ENCODE assay signal across 8 cellular contexts in the genomic region with DNA sequence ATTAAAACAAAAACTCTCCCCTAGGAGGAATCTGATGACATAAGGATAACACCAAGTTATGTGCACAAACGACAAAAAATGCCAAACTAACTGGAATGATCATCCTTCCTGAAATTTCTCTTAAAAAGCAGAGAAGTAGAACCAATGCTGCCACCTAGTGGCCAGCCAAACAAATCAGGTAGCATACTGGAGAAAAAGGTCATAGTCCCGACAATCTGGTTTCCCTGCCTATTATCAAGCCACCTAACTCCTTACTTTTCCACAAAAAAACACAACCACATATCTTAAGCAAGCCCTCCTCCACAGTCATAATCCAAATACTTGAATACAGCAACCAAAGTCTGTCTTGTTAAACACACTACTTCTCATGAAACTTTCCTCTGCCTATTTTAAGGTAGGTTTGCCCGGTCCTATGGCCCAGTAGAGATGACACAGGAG. TPM values are rescaled to one million over a fixed set of nuclear protein-coding genes. Genes with fewer than 3 reads are reported as not detected.
DNase-seq lines count a peak whose midpoint lies in the region; ATAC-seq and TF ChIP-seq lines count a peak whose summit lies in the region.

No MANE protein-coding gene starts in this region.

- 25 to 29% methylated on average over 3 of the region's 3 CpGs for WGBS in esophagus squamous epithelium, 2 donors

- H3K4me3 ChIP-seq in HFF-Myc (replicated peaks; ENCODE audit: low read depth, low read length): no peak overlapping the region
- no peak overlapping the region for H3K4me3 ChIP-seq in NT2/D1 (ENCODE audit: insufficient read length, low read depth)
- no peak overlapping the region for H3K4me3 ChIP-seq in esophagus squamous epithelium

- H3K36me3 Mint-ChIP-seq in neural crest cell (ENCODE audit: low read depth): no peaks in the 10 kb centered on the region

- intact Hi-C loops in esophagus squamous epithelium (cut with DNase I): no loop called here

- no peaks in the 10 kb centered on the region for H3K27me3 ChIP-seq in NT2/D1 (ENCODE audit: insufficient read depth, insufficient read length)
- no peaks in the 10 kb centered on the region for H3K27me3 ChIP-seq in esophagus squamous epithelium

- no peak overlapping the region for H3K27ac ChIP-seq in C4-2B
- no peak overlapping the region for H3K27ac ChIP-seq in esophagus squamous epithelium
- no peak overlapping the region for H3K27ac ChIP-seq in substantia nigra (ENCODE audit: low read depth, low read length, poor library complexity, severe bottlenecking)

- no peaks in the 10 kb centered on the region for H3K9me3 Mint-ChIP-seq in neural crest cell

- no peaks in the 10 kb centered on the region for H3K9me3 ChIP-seq in NT2/D1 (ENCODE audit: insufficient read depth, low read length)
- no peaks in the 10 kb centered on the region for H3K9me3 ChIP-seq in esophagus squamous epithelium

- peak overlapping the region; percentile 45 for H3K4me3 Mint-ChIP-seq in neural crest cell

- peak; percentile 91 for TF ChIP-seq CTCF in C4-2B (conservative IDR thresholded peaks at IDR 0.05)
- TF ChIP-seq CTCF in HFF-Myc (IDR thresholded peaks at IDR 0.05; ENCODE audit: low read depth, low read length, missing control alignments): peak; percentile 81
- TF ChIP-seq CTCF in esophagus squamous epithelium (IDR thresholded peaks at IDR 0.05): peak; percentile 75 to 85 (median 78)
- TF ChIP-seq CTCF in neural crest cell (conservative IDR thresholded peaks at IDR 0.05): peak; percentile 95

- H3K36me3 ChIP-seq in NT2/D1 (ENCODE audit: insufficient read depth, insufficient read length, low read length) (peaks cover 43% of the 10 kb centered on the region), esophagus squamous epithelium (peaks cover 0 to 71% (median 0%) of the 10 kb centered on the region in 3 donors)

- H3K9ac ChIP-seq in NT2/D1 (ENCODE audit: insufficient read length, low read depth): no peak overlapping the region

- no peak for TF ChIP-seq POLR2A in esophagus squamous epithelium (IDR thresholded peaks at IDR 0.05)

- peaks cover 17% of the 10 kb centered on the region for H3K4me1 Mint-ChIP-seq in neural crest cell

- no peak for ATAC-seq in GM19351 (IDR thresholded peaks at IDR 0.05; ENCODE audit: unreplicated experiment)

- H3K4me1 ChIP-seq in NT2/D1 (ENCODE audit: insufficient read depth, insufficient read length): no peaks in the 10 kb centered on the region
- H3K4me1 ChIP-seq in esophagus squamous epithelium: peaks cover 4 to 11% (median 8%) of the 10 kb centered on the region in 3 donors

- no peak overlapping the region for H3K27ac Mint-ChIP-seq in neural crest cell (ENCODE audit: unreplicated experiment)

- DNase-seq in HFF-Myc (ENCODE audit: extremely low read depth, low read depth): peak; percentile 70
- DNase-seq in NT2/D1 (ENCODE audit: low read depth, low spot score): peak; percentile 66
- peak; percentile 70 for DNase-seq in activated CD8-positive, alpha-beta memory T cell treated with anti-CD3 and anti-CD28 coated beads, Interleukin-2, amount 50 U/mL, for 4 hours
- no peak for DNase-seq in esophagus squamous epithelium (lab: John Stamatoyannopoulos, UW)
- peak; percentile 64 for DNase-seq in neural crest cell (ENCODE audit: low read depth, low spot score)
- DNase-seq in substantia nigra (lab: John Stamatoyannopoulos, UW): peak in 35 of 49 donors; percentile 1 to 76 (median 30)

- H3K27me3 Mint-ChIP-seq in neural crest cell (ENCODE audit: low read depth): no peaks in the 10 kb centered on the region

RNA-seq across cellular contexts. Expression of gene OARD1, which starts 5.3 kb away (rescaled TPM):
- total RNA-seq in esophagus squamous epithelium (10 to 100 TPM in 3 of 4 donors, 1 to 10 TPM in 1; 8.6 to 30.0 (median 16.1) TPM), neural crest cell (32.8 and 32.9 TPM in 2 replicates)

RNA-seq across cellular contexts. Expression of gene NFYA, which starts 5.9 kb away (rescaled TPM):
- total RNA-seq in esophagus squamous epithelium: 10 to 100 TPM in 3 of 4 donors, 1 to 10 TPM in 1; 9.0 to 16.4 (median 14.0) TPM
- total RNA-seq in neural crest cell: 59.7 and 61.4 TPM in 2 replicates

RNA-seq across cellular contexts. Expression of gene APOBEC2, which starts 13.9 kb away (rescaled TPM):
- total RNA-seq in esophagus squamous epithelium (1 to 10 TPM in 1 of 4 donors, not detected in 3; 2.2 TPM), neural crest cell (not detected in 2 replicates)

RNA-seq across cellular contexts. Expression of gene TSPO2, which starts 24.6 kb away (rescaled TPM):
- not detected for total RNA-seq in esophagus squamous epithelium
- not detected in 2 replicates for total RNA-seq in neural crest cell

RNA-seq across cellular contexts. Expression of gene UNC5CL, which starts 27.9 kb away (rescaled TPM):
- total RNA-seq in esophagus squamous epithelium: 1 to 10 TPM in 2 of 4 donors, under 1 TPM in 2; 0.42 to 1.2 (median 0.81) TPM
- 1.5 and 1.6 TPM in 2 replicates for total RNA-seq in neural crest cell
